27 cellular contexts compared by ENCODE assay signal in genomic region chrY:16157801-16158200, GRCh38.
"Had no signal": no experiment of that assay in that cellular context is flagged by ENCODE, and none has a peak within 500 bp of the region (broad histone marks: within the 10 kb centered on the region; RNA-seq: fewer than 3 reads in every experiment).

No MANE protein-coding gene starts in this region.

- H3K27me3 ChIP-seq: brain microvascular endothelial cell, dorsolateral prefrontal cortex, heart right ventricle, hepatocyte had no signal

- H3K4me3 Mint-ChIP-seq: activated CD4-positive, alpha-beta memory T cell treated with anti-CD3 and anti-CD28 coated beads for 36 hours; activated CD4-positive, alpha-beta T cell treated with anti-CD3 and anti-CD28 coated beads for 36 hours; activated CD4-positive, alpha-beta T cell treated with anti-CD3 and anti-CD28 coated beads, Interleukin-2, amount 10 ng/mL, durations not matched to agents 24 days and 14 days; activated CD8-positive, alpha-beta memory T cell treated with anti-CD3 and anti-CD28 coated beads, Interleukin-2, amount 10 ng/mL, durations not matched to agents 7 days and 5 days; activated CD8-positive, alpha-beta T cell treated with anti-CD3 and anti-CD28 coated beads, Interleukin-2, amount 10 ng/mL, durations not matched to agents 7 days and 5 days; activated naive CD4-positive, alpha-beta T cell treated with anti-CD3 and anti-CD28 coated beads, Interleukin-2, amount 10 ng/mL, durations not matched to agents 7 days and 5 days; activated naive CD8-positive, alpha-beta T cell treated with anti-CD3 and anti-CD28 coated beads, Interleukin-2, amount 10 ng/mL, durations not matched to agents 7 days and 5 days; activated T-cell treated with anti-CD3 and anti-CD28 coated beads, Interleukin-2, amount 50 U/mL, for 72 hours; central memory CD8-positive, alpha-beta T cell; dendritic cell treated with granulocyte-macrophage colony-stimulating factor and Interleukin-4, amounts not matched to agents 40 ng/mL and 50 ng/mL, for 4 days; endodermal cell had no signal

- H3K36me3 ChIP-seq: brain microvascular endothelial cell, heart right ventricle had no signal

- H3K9me3 Mint-ChIP-seq: activated CD4-positive, alpha-beta memory T cell treated with anti-CD3 and anti-CD28 coated beads for 36 hours; activated CD4-positive, alpha-beta T cell treated with anti-CD3 and anti-CD28 coated beads, Interleukin-2, amount 10 ng/mL, durations not matched to agents 24 days and 14 days; activated naive CD4-positive, alpha-beta T cell treated with anti-CD3 and anti-CD28 coated beads, Interleukin-2, amount 10 ng/mL, durations not matched to agents 7 days and 5 days; activated naive CD4-positive, alpha-beta T cell treated with anti-CD3 and anti-CD28 coated beads, Interleukin-2, amount 50 U/mL, for 72 hours; activated naive CD8-positive, alpha-beta T cell treated with anti-CD3 and anti-CD28 coated beads, Interleukin-2, amount 10 ng/mL, durations not matched to agents 7 days and 5 days; activated T-cell treated with anti-CD3 and anti-CD28 coated beads, Interleukin-2, amount 50 U/mL, for 72 hours; central memory CD8-positive, alpha-beta T cell; dendritic cell treated with granulocyte-macrophage colony-stimulating factor and Interleukin-4, amounts not matched to agents 40 ng/mL and 50 ng/mL, for 4 days; endodermal cell had no signal

- H3K4me1 Mint-ChIP-seq: activated CD4-positive, alpha-beta T cell treated with anti-CD3 and anti-CD28 coated beads for 36 hours; activated CD4-positive, alpha-beta T cell treated with anti-CD3 and anti-CD28 coated beads, Interleukin-2, amount 10 ng/mL, durations not matched to agents 24 days and 14 days; activated CD8-positive, alpha-beta memory T cell treated with anti-CD3 and anti-CD28 coated beads, Interleukin-2, amount 10 ng/mL, durations not matched to agents 7 days and 5 days; activated naive CD4-positive, alpha-beta T cell treated with anti-CD3 and anti-CD28 coated beads, Interleukin-2, amount 10 ng/mL, durations not matched to agents 7 days and 5 days; activated naive CD8-positive, alpha-beta T cell treated with anti-CD3 and anti-CD28 coated beads, Interleukin-2, amount 10 ng/mL, durations not matched to agents 7 days and 5 days; central memory CD8-positive, alpha-beta T cell; endodermal cell had no signal

- H3K36me3 Mint-ChIP-seq: activated CD4-positive, alpha-beta memory T cell treated with anti-CD3 and anti-CD28 coated beads for 36 hours; activated CD8-positive, alpha-beta memory T cell treated with anti-CD3 and anti-CD28 coated beads, Interleukin-2, amount 10 ng/mL, durations not matched to agents 7 days and 5 days; activated naive CD4-positive, alpha-beta T cell treated with anti-CD3 and anti-CD28 coated beads, Interleukin-2, amount 10 ng/mL, durations not matched to agents 7 days and 5 days; activated naive CD4-positive, alpha-beta T cell treated with anti-CD3 and anti-CD28 coated beads, Interleukin-2, amount 50 U/mL, for 72 hours; activated naive CD8-positive, alpha-beta T cell treated with anti-CD3 and anti-CD28 coated beads, Interleukin-2, amount 10 ng/mL, durations not matched to agents 7 days and 5 days had no signal

- DNase-seq: activated CD4-positive, alpha-beta memory T cell treated with anti-CD3 and anti-CD28 coated beads for 36 hours; activated CD4-positive, alpha-beta T cell treated with anti-CD3 and anti-CD28 coated beads for 36 hours; activated CD4-positive, alpha-beta T cell treated with anti-CD3 and anti-CD28 coated beads, Interleukin-2, amount 10 ng/mL, durations not matched to agents 24 days and 14 days; activated CD4-positive, CD25-positive, alpha-beta regulatory T cell; activated CD4-positive, CD25-positive, alpha-beta regulatory T cell treated with anti-CD3 and anti-CD28 coated beads, Interleukin-2, amount 50 U/mL, for 72 hours; activated CD8-positive, alpha-beta memory T cell treated with anti-CD3 and anti-CD28 coated beads, Interleukin-2, amount 10 ng/mL, durations not matched to agents 7 days and 5 days; activated CD8-positive, alpha-beta memory T cell treated with anti-CD3 and anti-CD28 coated beads, Interleukin-2, amount 50 U/mL, for 4 hours; activated CD8-positive, alpha-beta T cell treated with anti-CD3 and anti-CD28 coated beads, Interleukin-2, amount 10 ng/mL, durations not matched to agents 7 days and 5 days; activated gamma-delta T cell; activated naive CD4-positive, alpha-beta T cell; activated naive CD4-positive, alpha-beta T cell treated with anti-CD3 and anti-CD28 coated beads, Interleukin-2, amount 10 ng/mL, durations not matched to agents 7 days and 5 days; activated naive CD8-positive, alpha-beta T cell treated with anti-CD3 and anti-CD28 coated beads, Interleukin-2, amount 10 ng/mL, durations not matched to agents 7 days and 5 days; activated T-cell treated with anti-CD3 and anti-CD28 coated beads, Interleukin-2, amount 50 U/mL, for 1 hour; activated T-cell treated with anti-CD3 and anti-CD28 coated beads, Interleukin-2, amount 50 U/mL, for 72 hours; brain microvascular endothelial cell; dorsolateral prefrontal cortex; effector memory CD4-positive, alpha-beta T cell; endodermal cell; glutamatergic neuron; heart right ventricle; T-helper 2 cell had no signal

- H3K27ac ChIP-seq: brain microvascular endothelial cell, coronary artery, dorsolateral prefrontal cortex, heart right ventricle, hepatocyte had no signal

- H3K27ac Mint-ChIP-seq: activated CD4-positive, alpha-beta memory T cell treated with anti-CD3 and anti-CD28 coated beads for 36 hours; activated CD4-positive, alpha-beta T cell treated with anti-CD3 and anti-CD28 coated beads for 36 hours; activated CD4-positive, alpha-beta T cell treated with anti-CD3 and anti-CD28 coated beads, Interleukin-2, amount 10 ng/mL, durations not matched to agents 24 days and 14 days; activated CD8-positive, alpha-beta memory T cell treated with anti-CD3 and anti-CD28 coated beads, Interleukin-2, amount 10 ng/mL, durations not matched to agents 7 days and 5 days; activated CD8-positive, alpha-beta T cell treated with anti-CD3 and anti-CD28 coated beads, Interleukin-2, amount 10 ng/mL, durations not matched to agents 7 days and 5 days; activated naive CD4-positive, alpha-beta T cell treated with anti-CD3 and anti-CD28 coated beads, Interleukin-2, amount 10 ng/mL, durations not matched to agents 7 days and 5 days; activated naive CD4-positive, alpha-beta T cell treated with anti-CD3 and anti-CD28 coated beads, Interleukin-2, amount 50 U/mL, for 72 hours; activated naive CD8-positive, alpha-beta T cell treated with anti-CD3 and anti-CD28 coated beads, Interleukin-2, amount 10 ng/mL, durations not matched to agents 7 days and 5 days; activated T-cell treated with anti-CD3 and anti-CD28 coated beads, Interleukin-2, amount 50 U/mL, for 72 hours; dendritic cell treated with granulocyte-macrophage colony-stimulating factor and Interleukin-4, amounts not matched to agents 40 ng/mL and 50 ng/mL, for 4 days; endodermal cell had no signal

- H3K9me3 ChIP-seq: heart right ventricle had no signal

- ATAC-seq: activated CD4-positive, alpha-beta T cell treated with anti-CD3 and anti-CD28 coated beads for 36 hours; activated CD8-positive, alpha-beta memory T cell treated with anti-CD3 and anti-CD28 coated beads, Interleukin-2, amount 10 ng/mL, durations not matched to agents 7 days and 5 days; activated CD8-positive, alpha-beta T cell treated with anti-CD3 and anti-CD28 coated beads, Interleukin-2, amount 10 ng/mL, durations not matched to agents 7 days and 5 days; activated naive CD4-positive, alpha-beta T cell treated with anti-CD3 and anti-CD28 coated beads, Interleukin-2, amount 50 U/mL, for 72 hours; activated T-cell treated with anti-CD3 and anti-CD28 coated beads, Interleukin-2, amount 50 U/mL, for 72 hours; esophagus mucosa; heart right ventricle had no signal

- H3K4me3 ChIP-seq: coronary artery, dorsolateral prefrontal cortex, heart right ventricle, hepatocyte had no signal

- H3K27me3 Mint-ChIP-seq: activated CD4-positive, alpha-beta memory T cell treated with anti-CD3 and anti-CD28 coated beads for 36 hours; activated CD4-positive, alpha-beta T cell treated with anti-CD3 and anti-CD28 coated beads for 36 hours; activated CD4-positive, alpha-beta T cell treated with anti-CD3 and anti-CD28 coated beads, Interleukin-2, amount 10 ng/mL, durations not matched to agents 24 days and 14 days; activated CD8-positive, alpha-beta memory T cell treated with anti-CD3 and anti-CD28 coated beads, Interleukin-2, amount 10 ng/mL, durations not matched to agents 7 days and 5 days; activated naive CD4-positive, alpha-beta T cell treated with anti-CD3 and anti-CD28 coated beads, Interleukin-2, amount 10 ng/mL, durations not matched to agents 7 days and 5 days; activated naive CD8-positive, alpha-beta T cell treated with anti-CD3 and anti-CD28 coated beads, Interleukin-2, amount 10 ng/mL, durations not matched to agents 7 days and 5 days; central memory CD8-positive, alpha-beta T cell; dendritic cell treated with granulocyte-macrophage colony-stimulating factor and Interleukin-4, amounts not matched to agents 40 ng/mL and 50 ng/mL, for 4 days had no signal

- H3K4me1 ChIP-seq: heart right ventricle had no signal
